Comparison of ENCODE assay signal across 8 cellular contexts in the genomic region with DNA sequence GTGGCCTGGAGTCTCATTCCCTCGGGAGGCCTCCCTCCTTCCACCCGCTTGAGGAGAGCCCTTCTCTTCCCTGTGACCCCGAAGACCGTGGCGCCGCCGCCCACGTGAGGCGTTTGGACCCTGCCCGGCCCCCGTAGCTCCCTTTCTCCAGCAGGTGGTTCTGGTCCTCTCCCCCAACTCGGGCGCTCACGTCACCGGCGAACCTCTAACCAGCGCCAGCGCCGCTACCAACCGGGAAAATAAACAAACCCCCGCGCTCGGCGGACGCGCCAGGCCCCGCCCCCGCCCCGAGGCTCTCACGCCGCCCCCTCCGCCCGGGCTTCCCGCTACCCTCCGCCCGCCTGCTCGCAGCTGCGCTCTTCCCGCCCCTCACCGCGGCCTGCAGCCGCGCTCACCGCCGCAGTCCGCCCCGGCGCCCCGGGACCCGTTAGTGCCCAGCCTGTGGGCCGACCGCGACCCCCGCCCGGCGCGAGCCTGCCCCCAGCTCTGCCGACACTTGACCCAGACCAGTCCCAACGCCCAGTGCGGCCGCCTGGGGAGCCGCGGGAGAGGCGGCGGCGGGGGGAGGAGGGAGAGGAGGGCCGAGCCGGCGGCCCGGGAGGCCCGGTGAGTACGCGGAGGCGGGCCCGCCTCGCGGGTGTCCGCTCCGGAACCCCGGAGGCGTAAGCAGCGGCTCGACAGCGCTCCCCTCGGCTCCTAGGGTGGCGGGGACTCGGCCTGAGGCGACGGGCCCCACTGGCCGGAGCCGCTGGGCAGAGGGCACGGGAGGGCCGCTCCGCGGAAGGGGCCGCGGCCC.
A peak's percentile ranks its signal among the peaks of the same experiment; 100 is the strongest.
DNase-seq lines count a peak whose midpoint lies in the region; ATAC-seq and TF ChIP-seq lines count a peak whose summit lies in the region.
"Not testable (repeated sequence)": the region's sequence is repeated elsewhere in the genome, so short reads cannot be mapped to it uniquely, and the experiment has no call there.

No MANE protein-coding gene starts in this region.

- H3K4me1 Mint-ChIP-seq in T-cell: peaks cover 19 to 27% (median 20%) of the 10 kb centered on the region in 3 donors

- H3K27ac ChIP-seq in adrenal gland (peak overlapping the region; percentile 89 to 98 (median 92)), left ventricle myocardium inferior (replicated peaks) (peak overlapping the region; percentile 90), transverse colon (peak overlapping the region; percentile 91 to 96 (median 92))

- peak overlapping the region in 1 of 3 donors; percentile 80 for H3K4me3 Mint-ChIP-seq in T-cell

- not testable (repeated sequence) for TF ChIP-seq EP300 in transverse colon (IDR thresholded peaks at IDR 0.05; ENCODE audit: low read depth)

- in situ Hi-C loops in transverse colon (cut with MboI; ENCODE audit: low pct_ligation_motif_present in 1 of 4, low pct_unique_long_range_greater_than_20kb in 1 of 4, low sequenced_read_pairs in 3 of 4): not testable (repeated sequence)

- not testable (repeated sequence) for H3K9me3 ChIP-seq in adrenal gland (replicated peaks in 1 of 3); left ventricle myocardium inferior (replicated peaks); transverse colon

- not testable (repeated sequence) for TF ChIP-seq POLR2A in NB4 (IDR thresholded peaks at IDR 0.05; ENCODE audit: extremely low read depth, insufficient read length)
- peak in 1 of 2 donors; percentile 50 for TF ChIP-seq POLR2A in adrenal gland (IDR thresholded peaks at IDR 0.05)
- TF ChIP-seq POLR2A in transverse colon (IDR thresholded peaks at IDR 0.05): peak; percentile 19

- H3K9me3 Mint-ChIP-seq in T-cell: not testable (repeated sequence)

- DNase-seq in NB4 (ENCODE audit: low read depth) (peak; percentile 81), T-cell (peak; percentile 47 to 85 (median 76)), adrenal gland (peak; percentile 81 to 93 (median 84)), left ventricle myocardium inferior (peak; percentile 87), posterior vena cava (ENCODE audit: low spot score) (peak; percentile 90), transverse colon (peak; percentile 84)

- TF ChIP-seq CTCF in GM12873 (IDR thresholded peaks at IDR 0.05; ENCODE audit: insufficient read depth, low read depth, low read length, missing control alignments): peak; percentile 13
- not testable (repeated sequence) for TF ChIP-seq CTCF in NB4 (IDR thresholded peaks at IDR 0.05; ENCODE audit: low read depth, low read length)
- TF ChIP-seq CTCF in adrenal gland (IDR thresholded peaks at IDR 0.05): peak in 1 of 6 experiments; percentile 26
- peak; percentile 47 for TF ChIP-seq CTCF in left ventricle myocardium inferior (IDR thresholded peaks at IDR 0.05; ENCODE audit: borderline replicate concordance)
- peak in 1 of 5 experiments; percentile 16 for TF ChIP-seq CTCF in transverse colon (IDR thresholded peaks at IDR 0.05)

- H3K27me3 Mint-ChIP-seq in T-cell: not testable (repeated sequence)

- not testable (repeated sequence) for H3K27me3 ChIP-seq in adrenal gland; left ventricle myocardium inferior (ENCODE audit: low read depth); transverse colon

- peaks cover 0 to 14% of the 10 kb centered on the region in 2 donors for H3K4me1 ChIP-seq in adrenal gland (replicated peaks in 1 of 2)
- peaks cover 32% of the 10 kb centered on the region for H3K4me1 ChIP-seq in left ventricle myocardium inferior
- H3K4me1 ChIP-seq in transverse colon: peaks cover 10 to 15% (median 12%) of the 10 kb centered on the region in 4 donors

- POLR2A ChIA-PET in T-cell (lab: Charles Lee): not testable (repeated sequence)

- intact Hi-C loops in adrenal gland (cut with DNase I); left ventricle myocardium inferior (cut with micrococcal nuclease); posterior vena cava (cut with DNase I); transverse colon (cut with DNase I; ENCODE audit: low total_unique reads): not testable (repeated sequence)

- not testable (repeated sequence) for H3K36me3 ChIP-seq in adrenal gland (replicated peaks in 1 of 2); transverse colon
- peaks cover 30% of the 10 kb centered on the region for H3K36me3 ChIP-seq in left ventricle myocardium inferior

- H3K36me3 Mint-ChIP-seq in T-cell: peaks cover 14% of the 10 kb centered on the region

- ATAC-seq in HG02610 (IDR thresholded peaks at IDR 0.05; ENCODE audit: unreplicated experiment) (peak; percentile 71), T-cell (replicated peaks in 1 of 4) (peak; percentile 80 to 81 (median 80))

- 0 to 1% (median 1%) methylated on average over 11 to 95 of the region's 97 CpGs for WGBS in adrenal gland, 4 donors
- 1% methylated on average over 24 of the region's 97 CpGs; no CpG with 5 or more reads in 1 of the 2 donors for WGBS in transverse colon (ENCODE audit: low coverage in 1 of 2), 2 donors

- H3K4me3 ChIP-seq in NB4 (ENCODE audit: low read depth, low read length): peak overlapping the region; percentile 67
- peak overlapping the region; percentile 75 to 94 (median 92) for H3K4me3 ChIP-seq in adrenal gland
- peak overlapping the region; percentile 88 for H3K4me3 ChIP-seq in left ventricle myocardium inferior
- peak overlapping the region; percentile 52 to 88 (median 75) for H3K4me3 ChIP-seq in transverse colon

- H3K27ac Mint-ChIP-seq in T-cell: not testable (repeated sequence)

- CTCF ChIA-PET in T-cell (lab: Charles Lee): interaction anchor here (0.7 to 0.8 kb wide), 2 partner anchors 76 to 107 kb away, joined by 3 to 6 read pairs; no protein-coding TSS in a partner anchor

Comparison
In these comparisons a context has a peak if more than half of its experiments do, and no peak if none do; other contexts are left out.
1. Peak in every context shown above with its lines: DNase-seq, ATAC-seq, H3K4me3 ChIP-seq and H3K27ac ChIP-seq.